ENCODE assay signal across 1 cellular context in genomic region chr22:39623603-39624500, GRCh38.
TF ChIP-seq lines count a peak whose summit lies in the region.

No MANE protein-coding gene starts in this region.

TF ChIP-seq in HEK293, 187 proteins besides CTCF, POLR2A, EP300 and RAD21 (continued from another document):
- no peak for TF ChIP-seq PRDM4 (tag by site-specific recombination; IDR thresholded peaks at IDR 0.05)
- peak; percentile 62; the same call in 1 of the 2 replicates for TF ChIP-seq EGR2 (tag by site-specific recombination; IDR thresholded peaks at IDR 0.05; ENCODE audit: low read depth)
- TF ChIP-seq ZBTB7A (tag by site-specific recombination; IDR thresholded peaks at IDR 0.05; ENCODE audit: low read depth) = no peak
- no peak for TF ChIP-seq ZNF549 (tag by site-specific recombination; IDR thresholded peaks at IDR 0.05)
- TF ChIP-seq ZNF658 (tag by site-specific recombination; IDR thresholded peaks at IDR 0.05) = no peak
- TF ChIP-seq ZNF843 (tag by site-specific recombination; IDR thresholded peaks at IDR 0.05) = no peak
- no peak for TF ChIP-seq SCRT1 (tag by site-specific recombination; IDR thresholded peaks at IDR 0.05; ENCODE audit: borderline replicate concordance)
- no peak for TF ChIP-seq ZNF37A (tag by site-specific recombination; IDR thresholded peaks at IDR 0.05)
- TF ChIP-seq ZNF777 (tag by site-specific recombination; IDR thresholded peaks at IDR 0.05; ENCODE audit: borderline replicate concordance) = no peak
- no peak for TF ChIP-seq ZNF114 (tag by site-specific recombination; IDR thresholded peaks at IDR 0.05)
- peak; percentile 99 for TF ChIP-seq ZSCAN4 (tag by site-specific recombination; IDR thresholded peaks at IDR 0.05)
- peak; percentile 35; the same call in 1 of the 2 replicates for TF ChIP-seq ZNF157 (tag by site-specific recombination; IDR thresholded peaks at IDR 0.05)
- no peak for TF ChIP-seq FEZF1 (tag by site-specific recombination; IDR thresholded peaks at IDR 0.05)
- TF ChIP-seq ZNF391 (tag by site-specific recombination; IDR thresholded peaks at IDR 0.05; ENCODE audit: borderline replicate concordance, low read depth) = no peak
- TF ChIP-seq ZNF138 (tag by site-specific recombination; IDR thresholded peaks at IDR 0.05; ENCODE audit: borderline replicate concordance) = no peak
- TF ChIP-seq HIC1 (tag by site-specific recombination; IDR thresholded peaks at IDR 0.05) = no peak
- TF ChIP-seq SETDB1 (IDR thresholded peaks at IDR 0.05; ENCODE audit: insufficient read length, low read length) = no peak
- TF ChIP-seq ZNF280C (tag by site-specific recombination; IDR thresholded peaks at IDR 0.05) = 0 out of 2 replicates have a peak, but pooled peaks have one; percentile 33
- TF ChIP-seq ZNF555 (tag by site-specific recombination; conservative IDR thresholded peaks at IDR 0.05) = no peak
- no peak for TF ChIP-seq ZNF639 (tag by site-specific recombination; IDR thresholded peaks at IDR 0.05)
- TF ChIP-seq ZNF140 (tag by site-specific recombination; IDR thresholded peaks at IDR 0.05) = no peak
- 0 out of 2 replicates have a peak, but pooled peaks have one; percentile 8 for TF ChIP-seq PATZ1 (tag by site-specific recombination; IDR thresholded peaks at IDR 0.05)
- TF ChIP-seq ZBTB20 (tag by site-specific recombination; IDR thresholded peaks at IDR 0.05) = no peak
- no peak for TF ChIP-seq ZFP69B (tag by site-specific recombination; IDR thresholded peaks at IDR 0.05)
